Comparison of ENCODE assay signal across 12 cellular contexts in the genomic region with DNA sequence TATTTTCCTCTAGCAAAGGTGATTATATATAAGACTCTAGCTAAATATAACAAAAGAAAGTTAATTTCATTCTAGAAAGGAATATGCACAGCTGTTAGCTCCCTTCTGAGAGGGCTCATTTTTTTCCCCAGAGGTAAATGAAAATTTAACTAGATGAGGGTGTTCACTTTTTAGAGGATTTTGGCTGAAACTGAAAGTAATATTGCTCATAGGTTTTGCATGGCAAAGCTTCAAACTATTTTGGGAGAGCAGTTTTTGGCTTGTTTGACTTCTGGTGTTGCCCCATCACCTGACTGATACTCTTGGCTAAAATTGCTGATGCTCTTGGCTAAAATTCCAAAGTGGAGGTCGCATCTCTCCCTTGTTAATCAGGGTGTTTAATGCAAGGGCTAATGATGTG.
DNase-seq lines count a peak whose midpoint lies in the region; ATAC-seq, FAIRE-seq and TF ChIP-seq lines count a peak whose summit lies in the region.
"Had no signal": no experiment of that assay in that cellular context is flagged by ENCODE, and none has a peak within 500 bp of the region (broad histone marks: within the 10 kb centered on the region; RNA-seq: fewer than 3 reads in every experiment).

No MANE protein-coding gene starts in this region.

- in situ Hi-C loops in G401 (cut with HindIII; ENCODE audit: low sequenced_read_pairs): no loop called here

- TF ChIP-seq CTCF in GM12864 (IDR thresholded peaks at IDR 0.05; ENCODE audit: low read depth, low read length, missing control alignments): no peak
- no peak for TF ChIP-seq CTCF in PC-9 (conservative IDR thresholded peaks at IDR 0.05)

- H3K4me2 ChIP-seq in PC-9: no peak overlapping the region

- DNase-seq in GM12864 (ENCODE audit: low read depth) (peak; percentile 29), ureter (ENCODE audit: low spot score) (no peak), H54 (ENCODE audit: insufficient read length, low spot score) (no peak), G401 (ENCODE audit: low spot score) (no peak), PC-9 (no peak)
- DNase-seq: DND-41, H7, mesenchymal stem cell had no signal

- POLR2A ChIA-PET in PC-9 (lab: Charles Lee; ENCODE audit: unreplicated experiment): no interaction called here

- no peak for TF ChIP-seq POLR2A in H54 (IDR thresholded peaks at IDR 0.05; ENCODE audit: low read depth, low read length)

- H3K9me2 ChIP-seq in PC-9 (ENCODE audit: insufficient read depth): 0 out of 2 replicates have a peak, but pooled peaks cover 2% of the 10 kb centered on the region

- H3K79me2 ChIP-seq in PC-9 (ENCODE audit: low read depth): no peaks in the 10 kb centered on the region

- H3K4me3 ChIP-seq in GM12864 (ENCODE audit: low read depth, low read length): no peak overlapping the region
- no peak overlapping the region for H3K4me3 ChIP-seq in PC-9

- H2AFZ ChIP-seq in PC-9: no peak overlapping the region

- H3F3A ChIP-seq in PC-9 (ENCODE audit: insufficient read depth, low read depth): no peaks in the 10 kb centered on the region

- FAIRE-seq in H54 (lab: Jason Lieb, UNC): no peak

- H4K20me1 ChIP-seq in PC-9 (ENCODE audit: insufficient read depth): no peaks in the 10 kb centered on the region

- CTCF ChIA-PET in PC-9 (lab: Charles Lee): no interaction called here

- no TSS peak for BruUV-seq in PC-9 (replicated peaks; lab: Mats Ljungman, UMichigan)

- no peaks in the 10 kb centered on the region for H3K9me3 ChIP-seq in PC-9 (ENCODE audit: insufficient read depth, low read depth)

- intact Hi-C loops in PC-9 (cut with micrococcal nuclease; ENCODE audit: unreplicated experiment): no loop called here

- H3K27me3 ChIP-seq in PC-9 (ENCODE audit: insufficient read depth, low read depth): no peaks in the 10 kb centered on the region

- H3K27ac ChIP-seq in PC-9: no peak overlapping the region

- H3K4me1 ChIP-seq in PC-9 (replicated peaks; ENCODE audit: insufficient read depth): no peaks in the 10 kb centered on the region

- H3K36me3 ChIP-seq in PC-9 (ENCODE audit: low read depth): no peaks in the 10 kb centered on the region

- ATAC-seq in GM19372 (IDR thresholded peaks at IDR 0.05; ENCODE audit: low read depth, unreplicated experiment) (peak; percentile 80), HG02840 (IDR thresholded peaks at IDR 0.05; ENCODE audit: low FRiP score, unreplicated experiment) (peak; percentile 95), HG03520 (IDR thresholded peaks at IDR 0.05; ENCODE audit: unreplicated experiment) (peak; percentile 89)
- ATAC-seq: Panc1 had no signal
